Comparison of ENCODE assay signal across 9 cellular contexts in the genomic region with DNA sequence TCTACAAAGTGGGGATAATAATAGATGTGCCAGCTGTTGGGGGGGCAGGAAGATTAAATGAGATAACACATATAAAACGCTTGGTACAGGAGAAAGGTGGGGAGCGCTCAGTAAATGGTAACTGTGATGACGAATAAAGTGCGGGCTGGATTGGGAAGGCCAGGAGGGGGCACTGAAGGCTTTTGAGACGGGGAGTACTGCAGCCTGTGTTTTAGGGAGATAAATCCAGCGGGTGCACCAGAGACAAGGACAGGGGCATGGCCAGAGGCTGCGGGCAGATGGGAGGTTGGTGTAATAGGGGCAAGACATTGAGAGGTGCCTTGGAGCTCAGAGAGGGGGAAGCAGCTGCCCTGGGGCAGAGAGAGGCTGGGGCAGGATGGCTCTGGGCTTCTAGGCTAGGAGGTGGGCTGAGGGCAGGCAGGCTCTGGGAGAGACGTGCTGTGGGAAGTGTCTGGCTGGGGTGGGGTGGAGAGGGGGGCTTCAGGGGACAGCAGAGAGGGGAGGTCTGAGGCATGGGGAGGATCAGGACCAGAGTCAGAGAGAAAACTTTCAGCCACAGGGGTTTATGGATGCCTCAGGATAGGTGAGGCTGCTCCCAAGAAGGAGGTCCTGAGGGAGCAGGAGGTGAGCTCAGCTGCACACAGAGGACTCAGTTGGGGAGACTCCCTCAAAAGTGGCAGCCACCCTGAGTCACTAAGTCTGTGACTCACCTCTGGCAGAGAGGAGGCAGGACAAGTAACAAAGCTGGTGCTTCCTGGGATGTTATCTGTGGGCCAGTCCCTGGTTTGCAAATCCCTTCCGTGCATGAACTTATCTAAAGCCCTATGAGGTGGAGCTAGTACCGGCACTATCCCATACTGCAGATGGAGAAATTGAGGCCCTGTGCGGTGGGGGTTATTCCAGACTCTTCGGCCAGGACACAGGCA. TPM values are rescaled to one million over a fixed set of nuclear protein-coding genes. Genes with fewer than 3 reads are reported as not detected.
A peak's percentile ranks its signal among the peaks of the same experiment; 100 is the strongest.
DNase-seq lines count a peak whose midpoint lies in the region; ATAC-seq and TF ChIP-seq lines count a peak whose summit lies in the region.
"Had no signal": no experiment of that assay in that cellular context is flagged by ENCODE, and none has a peak within 500 bp of the region (broad histone marks: within the 10 kb centered on the region; RNA-seq: fewer than 3 reads in every experiment).

No MANE protein-coding gene starts in this region.

- peaks cover 42% of the 10 kb centered on the region for H3K4me1 Mint-ChIP-seq in activated naive CD4-positive, alpha-beta T cell treated with anti-CD3 and anti-CD28 coated beads, Interleukin-2, amount 50 U/mL, for 24 hours

- no peaks in the 10 kb centered on the region for H3K36me3 Mint-ChIP-seq in activated naive CD4-positive, alpha-beta T cell treated with anti-CD3 and anti-CD28 coated beads, Interleukin-2, amount 50 U/mL, for 24 hours

- H3K27ac ChIP-seq in Peyer's patch (peak overlapping the region; percentile 87 to 93 (median 88)), heart right ventricle (peak overlapping the region in 9 of 10 donors; percentile 95 to 100 (median 98)), spleen (peak overlapping the region in 5 of 8 donors; percentile 91 to 97 (median 94))

- peak overlapping the region; percentile 98 for H3K27ac Mint-ChIP-seq in activated naive CD4-positive, alpha-beta T cell treated with anti-CD3 and anti-CD28 coated beads, Interleukin-2, amount 50 U/mL, for 24 hours

- H3K9me3 ChIP-seq in Peyer's patch (no peaks in the 10 kb centered on the region), heart right ventricle (no peaks in the 10 kb centered on the region), spleen (no peaks in the 10 kb centered on the region)

- H3K27me3 ChIP-seq in Peyer's patch (no peaks in the 10 kb centered on the region), heart right ventricle (peaks cover 0 to 23% (median 0%) of the 10 kb centered on the region in 7 donors), spleen (replicated peaks in 1 of 7) (peaks cover 0 to 23% (median 0%) of the 10 kb centered on the region in 7 donors)

- intact Hi-C loops in heart right ventricle (cut with DNase I) (loop anchor here (1.0 to 10.0 kb wide), 14 partner anchors 31 to 173 kb away; partner anchors contain the start of genes COPS7B (in 3 of the 10) and PDE6D (in 3 of the 10)), spleen (cut with DNase I; ENCODE audit: low total_unique reads) (loop anchor here (5.0 kb wide), 2 partner anchors 61 to 101 kb away; no protein-coding TSS in a partner anchor)

- TF ChIP-seq CTCF in Peyer's patch (IDR thresholded peaks at IDR 0.05) (peak in 1 of 6 experiments; percentile 11), heart right ventricle (IDR thresholded peaks at IDR 0.05) (peak; percentile 10 to 51 (median 32)), spleen (IDR thresholded peaks at IDR 0.05 in 8 of 11, conservative IDR thresholded peaks at IDR 0.05 in 3 of 11) (peak in 4 of 11 experiments; percentile 8 to 32 (median 15))

- WGBS in heart right ventricle, 2 donors, result 51 to 59% methylated on average over 12 of the region's 12 CpGs
- WGBS in spleen, 5 donors, result 61 to 77% (median 66%) methylated on average over 11 to 12 of the region's 12 CpGs

- TF ChIP-seq POLR2A in Peyer's patch (IDR thresholded peaks at IDR 0.05) (no peak), spleen (IDR thresholded peaks at IDR 0.05) (no peak)

- H3K9me3 Mint-ChIP-seq in activated naive CD4-positive, alpha-beta T cell treated with anti-CD3 and anti-CD28 coated beads, Interleukin-2, amount 50 U/mL, for 24 hours, result no peaks in the 10 kb centered on the region
- H3K9me3 Mint-ChIP-seq: CD4-positive, alpha-beta T cell had no signal

- no peak overlapping the region for H3K4me3 ChIP-seq in Peyer's patch
- H3K4me3 ChIP-seq in heart right ventricle, result no peak overlapping the region
- no peak overlapping the region for H3K4me3 ChIP-seq in spleen

- peak in 1 of 8 donors; percentile 9 for ATAC-seq in heart right ventricle
- no peak for ATAC-seq in HG02870 (IDR thresholded peaks at IDR 0.05; ENCODE audit: unreplicated experiment)
- ATAC-seq in HG03039 (IDR thresholded peaks at IDR 0.05; ENCODE audit: unreplicated experiment), result no peak

- H3K4me1 ChIP-seq in Peyer's patch (peaks cover 0 to 49% (median 17%) of the 10 kb centered on the region in 4 donors), heart right ventricle (peaks cover 18 to 54% (median 37%) of the 10 kb centered on the region in 9 donors), spleen (peaks cover 25 to 55% (median 44%) of the 10 kb centered on the region in 6 donors)

- H3K27me3 Mint-ChIP-seq in activated naive CD4-positive, alpha-beta T cell treated with anti-CD3 and anti-CD28 coated beads, Interleukin-2, amount 50 U/mL, for 24 hours, result no peaks in the 10 kb centered on the region
- H3K27me3 Mint-ChIP-seq: CD4-positive, alpha-beta T cell had no signal

- H3K4me3 Mint-ChIP-seq in activated naive CD4-positive, alpha-beta T cell treated with anti-CD3 and anti-CD28 coated beads, Interleukin-2, amount 50 U/mL, for 24 hours, result peak overlapping the region; percentile 86

- H3K36me3 ChIP-seq in Peyer's patch, result no peaks in the 10 kb centered on the region
- H3K36me3 ChIP-seq in heart right ventricle, result no peaks in the 10 kb centered on the region
- no peaks in the 10 kb centered on the region for H3K36me3 ChIP-seq in spleen

- DNase-seq in NCI-H1436 treated with DMSO at 0.1 percent for 48 hours (lab: John Stamatoyannopoulos, UW) (peak; percentile 15), NCI-H1436 (lab: John Stamatoyannopoulos, UW) (no peak), Peyer's patch (peak in 1 of 3 donors; percentile 62), heart right ventricle (peak in 1 of 2 donors; percentile 38), spleen (no peak)

RNA-seq across cellular contexts. Expression of gene TEX44, which starts 18.9 kb away (rescaled TPM):
- total RNA-seq in Peyer's patch, result not detected
- total RNA-seq in heart right ventricle, result not detected
- not detected for polyA plus RNA-seq in heart right ventricle
- not detected for total RNA-seq in spleen
- polyA plus RNA-seq in spleen, result not detected
- total RNA-seq: CD4-positive, alpha-beta T cell had no signal
